8 cellular contexts compared by ENCODE assay signal in the genomic region with DNA sequence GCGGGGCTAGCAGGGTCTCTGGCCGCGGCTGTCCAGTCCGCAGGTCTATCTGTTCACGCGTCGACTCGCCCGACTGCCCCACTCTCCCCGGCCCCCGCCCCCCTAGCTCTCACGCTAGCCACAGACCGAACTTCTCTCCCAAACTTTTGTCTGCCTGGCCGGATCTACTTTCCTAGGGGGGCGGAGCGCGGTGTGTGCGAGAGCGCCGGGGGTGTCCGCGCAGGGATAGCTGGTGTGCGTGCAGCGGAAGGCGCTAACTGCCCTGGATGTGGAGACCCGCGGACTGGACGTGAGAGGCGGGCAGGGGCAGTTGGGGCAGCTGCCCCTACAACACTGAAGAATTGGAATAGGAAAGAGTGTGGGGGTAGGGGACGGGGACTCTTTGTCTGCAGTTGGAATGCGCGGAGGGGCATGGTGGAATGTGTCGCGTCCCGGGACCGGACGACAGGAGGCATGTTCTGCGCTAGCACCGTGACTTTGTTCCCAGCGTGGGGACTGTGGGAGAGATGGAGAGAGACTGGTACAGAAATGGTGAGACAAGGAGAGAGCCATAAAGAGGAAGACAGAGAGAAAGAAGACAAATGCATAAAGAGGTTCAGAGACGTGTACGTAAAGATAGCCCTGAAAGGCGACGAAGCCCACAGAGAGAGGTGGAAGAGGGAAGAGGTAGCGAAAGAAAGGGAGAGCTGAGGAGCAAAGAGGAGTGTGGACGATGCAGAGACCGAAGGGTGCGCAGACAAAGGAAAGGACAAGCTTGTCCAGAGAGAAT. TPM values are rescaled to one million over a fixed set of nuclear protein-coding genes. Genes with fewer than 3 reads are reported as not detected.
DNase-seq lines count a peak whose midpoint lies in the region; ATAC-seq and TF ChIP-seq lines count a peak whose summit lies in the region.

Gene AJUBA, minus strand, starts transcription at position 75 of the 769 bp plus-strand sequence. CDS start 285 bp downstream, outside the sequence.

- dilution Hi-C loops in mammary epithelial cell (cut with HindIII; ENCODE audit: low sequenced_read_pairs), result loop anchor here (10.0 to 25.0 kb wide), 2 partner anchors 62 to 205 kb away; partner anchors contain the start of genes PSMB11 and SLC7A8

- H3K36me3 ChIP-seq in mammary epithelial cell (ENCODE audit: insufficient read depth, low read length), result peaks cover 9% of the 10 kb centered on the region

- H3K4me2 ChIP-seq in mammary epithelial cell (ENCODE audit: insufficient read depth, low read depth, low read length), result peak within 1 kb of the TSS; percentile 70

- H3K27ac ChIP-seq in mammary epithelial cell (ENCODE audit: insufficient read depth, low read depth, low read length) (peak within 1 kb of the TSS; percentile 83), skin epidermis (peak within 1 kb of the TSS; percentile 50 to 92 (median 85))

- H4K20me1 ChIP-seq in mammary epithelial cell (ENCODE audit: insufficient read depth, low read length), result no peaks in the 10 kb centered on the region

- in situ Hi-C loops in mammary epithelial cell (cut with MboI; ENCODE audit: low sequenced_read_pairs in 2 of 2), result no loop called here

- H3K4me3 ChIP-seq in WI38 (ENCODE audit: low read depth, low read length) (peak within 1 kb of the TSS; percentile 91), mammary epithelial cell (replicated peaks in 1 of 3; ENCODE audit: insufficient read depth in 1 of 3, low read depth in 2 of 3, low read length in 3 of 3) (peak within 1 kb of the TSS; percentile 64 to 90 (median 67)), skin epidermis (peak within 1 kb of the TSS; percentile 62 to 80 (median 63))

- peaks cover 13% of the 10 kb centered on the region for H3K4me1 ChIP-seq in mammary epithelial cell (ENCODE audit: insufficient read depth, low read length)

- no peaks in the 10 kb centered on the region for H3K9me3 ChIP-seq in mammary epithelial cell (replicated peaks; ENCODE audit: insufficient read depth, low read length)

- peak within 1 kb of the TSS; percentile 80 for H2AFZ ChIP-seq in mammary epithelial cell (ENCODE audit: low read depth, low read length)

- no peaks in the 10 kb centered on the region for H3K27me3 ChIP-seq in mammary epithelial cell (ENCODE audit: insufficient read depth, low read length)

- DNase-seq in A172 (ENCODE audit: low spot score) (peak; percentile 58), NCI-H1417 treated with DMSO at 0.1 percent for 48 hours (lab: John Stamatoyannopoulos, UW) (peak; percentile 19), mammary epithelial cell (peak; percentile 92), iPS-NIHi11 (ENCODE audit: low spot score) (peak; percentile 85)

- no peak for TF ChIP-seq CTCF in WI38 (IDR thresholded peaks at IDR 0.05; ENCODE audit: low read depth, low read length)
- no peak for TF ChIP-seq CTCF in mammary epithelial cell (conservative IDR thresholded peaks at IDR 0.05 in 1 of 2, IDR thresholded peaks at IDR 0.05 in 1 of 2; ENCODE audit: extremely low read depth in 1 of 2, insufficient read depth in 1 of 2, low read depth in 1 of 2, low read length in 2 of 2)

- WGBS in mammary epithelial cell (ENCODE audit: low coverage, missing lambda C conversion rate), result 2% methylated on average over 30 of the region's 48 CpGs

- intact Hi-C loops in mammary epithelial cell (cut with micrococcal nuclease), result loop anchor here (1.0 to 10.0 kb wide), 8 partner anchors 9 to 426 kb away; partner anchors contain the start of genes HAUS4, MMP14 and SLC7A8

- ATAC-seq in GM18868 (IDR thresholded peaks at IDR 0.05; ENCODE audit: unreplicated experiment) (peak; percentile 40), GM19328 (IDR thresholded peaks at IDR 0.05; ENCODE audit: unreplicated experiment) (no peak)

- CTCF ChIA-PET in mammary epithelial cell (lab: Charles Lee; ENCODE audit: low non-redundant PET), result interaction anchor here (0.6 to 1.2 kb wide), 3 partner anchors 9 to 160 kb away, joined by 3 to 5 read pairs (median 3); no protein-coding TSS in a partner anchor

- peaks cover 65% of the 10 kb centered on the region for H3K79me2 ChIP-seq in mammary epithelial cell (ENCODE audit: insufficient read depth, low read length)

- peak within 1 kb of the TSS; percentile 84 for H3K9ac ChIP-seq in mammary epithelial cell (ENCODE audit: insufficient read depth, low read length)

- no TSS peak for BruUV-seq in mammary epithelial cell (replicated peaks; lab: Mats Ljungman, UMichigan)

RNA-seq across cellular contexts. Expression of gene AJUBA, which starts in this region (rescaled TPM):
- 47.5 and 65.5 TPM in 2 replicates for total RNA-seq in A172 (2014; rRNA removed; shearing (Covaris generic))
- 100 to 1,000 TPM; 234 to 275 TPM for total RNA-seq in mammary epithelial cell
- 88.5 TPM for polyA plus RNA-seq in mammary epithelial cell
- 247 TPM for polyA minus RNA-seq in mammary epithelial cell

Comparison
In these comparisons a context has a peak if more than half of its experiments do, and no peak if none do; other contexts are left out.
1. DNase-seq: peak in every context shown above with its lines; median percentile 92 in mammary epithelial cell; 85 in iPS-NIHi11; 58 in A172; 19 in NCI-H1417 treated with DMSO at 0.1 percent for 48 hours.